Comparison of ENCODE assay signal across 25 cellular contexts in genomic region chr11:126523441-126523840, GRCh38.
"Had no signal": no experiment of that assay in that cellular context is flagged by ENCODE, and none has a peak within 500 bp of the region (broad histone marks: within the 10 kb centered on the region; RNA-seq: fewer than 3 reads in every experiment).

No MANE protein-coding gene starts in this region.

- H3K9me3 ChIP-seq: colonic mucosa, gastrocnemius medialis, prostate gland, right atrium auricular region, testis, tibial artery had no signal

- H3K9ac ChIP-seq: parathyroid adenoma had no signal

- H3K27ac ChIP-seq: colonic mucosa, epithelial cell of prostate, gastrocnemius medialis, parathyroid adenoma, prostate gland, right atrium auricular region, skin epidermis, testis, tibial artery had no signal

- H3K36me3 ChIP-seq: colonic mucosa, gastrocnemius medialis, prostate gland, right atrium auricular region, tibial artery had no signal

- H3K4me3 ChIP-seq: colonic mucosa, gastrocnemius medialis, lung, prostate gland, right atrium auricular region, skin epidermis, testis, tibial artery had no signal

- DNase-seq: central memory CD4-positive, alpha-beta T cell; colonic mucosa; effector CD8-positive, alpha-beta T cell; endodermal cell; foreskin fibroblast; gastrocnemius medialis; head of caudate nucleus; kidney; mesenchymal stem cell; midbrain; naive thymus-derived CD4-positive, alpha-beta T cell; occipital lobe; stimulated activated CD4-positive, alpha-beta T cell treated with anti-CD3 and anti-CD28 coated beads, Interleukin-12 subunit alpha, Interleukin-12 subunit beta, amount 100 ng/mL, for 4 hours; stimulated activated CD4-positive, alpha-beta T cell treated with anti-CD3 and anti-CD28 coated beads, Interleukin-2, amount 100 ng/mL, for 24 hours; stimulated activated CD4-positive, alpha-beta T cell treated with anti-CD3 and anti-CD28 coated beads, Interleukin-4, amount 100 ng/mL, for 4 hours; stimulated activated naive CD8-positive, alpha-beta T cell treated with anti-CD3 and anti-CD28 coated beads, Interleukin-15, Interleukin-2, amounts not matched to agents 100 U/mL and 50 U/mL, for 24 hours; substantia nigra; testis; tibial artery had no signal

- H2AFZ ChIP-seq: parathyroid adenoma had no signal

- H3K4me1 ChIP-seq: colonic mucosa, gastrocnemius medialis, parathyroid adenoma, prostate gland, right atrium auricular region, testis, tibial artery had no signal

- H3K27me3 ChIP-seq: colonic mucosa, right atrium auricular region, testis had no signal

- H3K79me2 ChIP-seq: parathyroid adenoma had no signal
